In the genomic region with DNA sequence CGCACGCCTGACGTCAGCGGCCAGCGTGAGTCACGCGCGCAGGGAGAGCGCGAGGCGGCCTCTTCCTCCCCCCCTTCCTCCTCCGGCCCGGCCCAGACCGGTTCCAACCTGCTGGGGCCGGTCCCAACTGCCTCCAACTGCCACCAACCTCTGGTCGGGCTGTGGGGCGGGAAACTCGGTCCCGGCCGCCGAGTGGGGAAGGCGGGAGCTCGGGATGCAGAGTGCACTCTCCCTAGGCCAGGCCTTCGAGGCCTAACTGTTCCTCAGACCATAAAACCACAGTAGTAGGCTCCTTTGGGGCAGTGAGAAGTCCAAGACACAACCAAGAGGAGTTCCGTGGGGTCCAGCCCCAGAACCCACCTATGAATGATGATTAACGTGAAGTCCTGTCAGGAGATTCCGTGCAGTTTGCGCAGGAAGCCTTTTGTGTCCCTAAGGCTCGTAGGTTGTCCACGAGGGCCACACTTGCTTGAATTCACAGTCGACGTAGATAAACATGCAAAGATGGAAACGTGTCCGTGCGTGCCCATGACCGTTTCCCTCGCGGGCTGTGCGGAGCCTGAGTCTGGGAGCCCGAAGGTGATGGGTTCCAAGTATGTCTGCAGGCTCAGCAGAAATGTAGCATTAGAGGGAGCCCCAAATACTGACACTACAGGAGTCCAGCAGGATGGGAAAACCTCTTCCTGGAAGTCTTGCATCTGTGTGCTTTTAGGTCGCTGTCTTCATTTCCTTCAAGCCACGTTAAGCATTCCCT, we compare ENCODE assay signal across 1 cellular context.
A peak's percentile ranks its signal among the peaks of the same experiment; 100 is the strongest.
TF ChIP-seq lines count a peak whose summit lies in the region.

No MANE protein-coding gene starts in this region.

TF ChIP-seq in K562, 482 proteins besides CTCF, POLR2A, EP300 and RAD21 (continued from another document and continues in another):
- TF ChIP-seq ZNF318 (IDR thresholded peaks at IDR 0.05; ENCODE audit: borderline replicate concordance in 1 of 2, low read depth in 1 of 2) (no peak), EZH2 (IDR thresholded peaks at IDR 0.05; ENCODE audit: borderline replicate concordance, low read depth, low read length) (no peak), ZNF277 (CRISPR knock-in tag; IDR thresholded peaks at IDR 0.05; ENCODE audit: borderline replicate concordance) (no peak), SAP30 (IDR thresholded peaks at IDR 0.05; ENCODE audit: borderline replicate concordance, insufficient read depth, low read depth, low read length, poor library complexity, severe bottlenecking) (no peak), ID3 (CRISPR knock-in tag; IDR thresholded peaks at IDR 0.05) (no peak), ID3 (tag; IDR thresholded peaks at IDR 0.05) (peak; percentile 99), ZNF507 (tag; conservative IDR thresholded peaks at IDR 0.05) (no peak), BRF1 (IDR thresholded peaks at IDR 0.05; ENCODE audit: borderline replicate concordance, extremely low read depth, insufficient read length) (no peak), NR4A1 (CRISPR knock-in tag; IDR thresholded peaks at IDR 0.05) (0 out of 2 replicates have a peak, but pooled peaks have one; percentile 51), NR4A1 (tag; IDR thresholded peaks at IDR 0.05) (peak; percentile 98), MNT (conservative IDR thresholded peaks at IDR 0.05) (peak; percentile 2 to 64; a peak in 1 of 4 replicates), RBBP5 (IDR thresholded peaks at IDR 0.05; ENCODE audit: borderline replicate concordance, insufficient read depth, low read length, poor library complexity, severe bottlenecking) (peak; percentile 17), NFATC3 (IDR thresholded peaks at IDR 0.05) (no peak), HDGF (IDR thresholded peaks at IDR 0.05) (no peak), CREB1 (IDR thresholded peaks at IDR 0.05) (no peak), CREB1 (CRISPR knock-in tag; IDR thresholded peaks at IDR 0.05) (peak; percentile 95; the same call in 1 of the 2 replicates), PTBP1 (IDR thresholded peaks at IDR 0.05; ENCODE audit: low read depth, low read length) (no peak), NR2C2 (CRISPR knock-in tag; IDR thresholded peaks at IDR 0.05) (no peak; the same call in 1 of the 2 replicates), NR2C2 (tag; IDR thresholded peaks at IDR 0.05) (peak; percentile 56; the same call in 1 of the 2 replicates), BRD9 (IDR thresholded peaks at IDR 0.05; ENCODE audit: low read depth, partially characterized antibody) (peak; percentile 96), ERF (CRISPR knock-in tag; IDR thresholded peaks at IDR 0.05) (peak; percentile 98), POLR2AphosphoS5 (IDR thresholded peaks at IDR 0.05; ENCODE audit: control insufficient read depth, insufficient read depth, low read depth, low read length) (peak; percentile 72; the same call in 1 of the 2 replicates), ZNF354B (CRISPR knock-in tag; IDR thresholded peaks at IDR 0.05) (peak; percentile 62; the same call in 1 of the 2 replicates), HMG20A (CRISPR knock-in tag; conservative IDR thresholded peaks at IDR 0.05) (peak; percentile 71; the same call in 1 of the 2 replicates), E2F8 (IDR thresholded peaks at IDR 0.05; ENCODE audit: low read depth, partially characterized antibody) (peak; percentile 81), CEBPZ (IDR thresholded peaks at IDR 0.05; ENCODE audit: borderline replicate concordance, low read depth, low read length) (no peak), ZNF232 (CRISPR knock-in tag; IDR thresholded peaks at IDR 0.05) (no peak), PTRF (tag; IDR thresholded peaks at IDR 0.05) (peak; percentile 86), ZBTB5 (IDR thresholded peaks at IDR 0.05) (0 out of 2 replicates have a peak, but pooled peaks have one; percentile 3)
- TF ChIP-seq, protein P1, sequence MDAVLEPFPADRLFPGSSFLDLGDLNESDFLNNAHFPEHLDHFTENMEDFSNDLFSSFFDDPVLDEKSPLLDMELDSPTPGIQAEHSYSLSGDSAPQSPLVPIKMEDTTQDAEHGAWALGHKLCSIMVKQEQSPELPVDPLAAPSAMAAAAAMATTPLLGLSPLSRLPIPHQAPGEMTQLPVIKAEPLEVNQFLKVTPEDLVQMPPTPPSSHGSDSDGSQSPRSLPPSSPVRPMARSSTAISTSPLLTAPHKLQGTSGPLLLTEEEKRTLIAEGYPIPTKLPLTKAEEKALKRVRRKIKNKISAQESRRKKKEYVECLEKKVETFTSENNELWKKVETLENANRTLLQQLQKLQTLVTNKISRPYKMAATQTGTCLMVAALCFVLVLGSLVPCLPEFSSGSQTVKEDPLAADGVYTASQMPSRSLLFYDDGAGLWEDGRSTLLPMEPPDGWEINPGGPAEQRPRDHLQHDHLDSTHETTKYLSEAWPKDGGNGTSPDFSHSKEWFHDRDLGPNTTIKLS (IDR thresholded peaks at IDR 0.05; ENCODE audit: borderline replicate concordance, low read depth): no peak
